8 cellular contexts compared by ENCODE assay signal in the genomic region with DNA sequence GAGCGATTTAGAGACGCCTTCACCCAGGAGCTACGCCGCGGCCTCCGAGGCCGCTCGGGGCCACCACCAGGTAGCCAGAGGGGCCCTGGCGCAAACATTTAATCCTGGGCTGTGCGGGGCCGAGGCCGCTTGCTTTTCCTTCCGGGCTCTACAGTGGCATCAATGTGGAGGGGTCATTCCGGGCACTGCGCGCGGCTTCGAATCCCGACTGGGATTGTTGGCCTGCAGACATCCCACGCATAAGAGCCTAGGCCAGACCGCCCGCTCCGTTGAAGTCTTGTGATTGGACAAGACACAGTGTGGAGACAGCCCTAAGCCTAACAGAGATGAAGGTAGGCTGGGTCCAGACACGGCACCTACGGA. TPM values are rescaled to one million over a fixed set of nuclear protein-coding genes. Genes with fewer than 3 reads are reported as not detected.
DNase-seq lines count a peak whose midpoint lies in the region; ATAC-seq, FAIRE-seq and TF ChIP-seq lines count a peak whose summit lies in the region.

No MANE protein-coding gene starts in this region.

- H3K27ac ChIP-seq in iPS DF 6.9 (ENCODE audit: low read length) (no peak overlapping the region), gastrocnemius medialis (peak overlapping the region; percentile 88 to 93 (median 92))

- no peaks in the 10 kb centered on the region for H3K27me3 Mint-ChIP-seq in activated naive CD4-positive, alpha-beta T cell treated with anti-CD3 and anti-CD28 coated beads, Interleukin-2, amount 50 U/mL, for 24 hours

- peak in 1 of 2 donors; percentile 5 for TF ChIP-seq POLR2A in gastrocnemius medialis (IDR thresholded peaks at IDR 0.05)

- no peak for TF ChIP-seq CTCF in gastrocnemius medialis (IDR thresholded peaks at IDR 0.05 in 4 of 5, conservative IDR thresholded peaks at IDR 0.05 in 1 of 5)

- peaks cover 21% of the 10 kb centered on the region for H3K36me3 Mint-ChIP-seq in activated naive CD4-positive, alpha-beta T cell treated with anti-CD3 and anti-CD28 coated beads, Interleukin-2, amount 50 U/mL, for 24 hours

- H3K4me1 ChIP-seq in iPS DF 6.9 (ENCODE audit: control insufficient read depth, insufficient read depth, low read length) (no peaks in the 10 kb centered on the region; the same call in 1 of the 2 replicates), gastrocnemius medialis (peaks cover 27 to 36% of the 10 kb centered on the region in 2 donors)

- in situ Hi-C loops in gastrocnemius medialis (cut with MboI; ENCODE audit: low sequenced_read_pairs in 4 of 4) = loop anchor here in 1 of 4 donors (10.0 to 25.0 kb wide), 2 partner anchors 208 to 381 kb away; partner anchors contain the start of genes FBXO45, PAK2 and WDR53

- peak; percentile 10 for ATAC-seq in GM19351 (IDR thresholded peaks at IDR 0.05; ENCODE audit: unreplicated experiment)
- peak; percentile 3 to 20 for ATAC-seq in gastrocnemius medialis
- no peak for ATAC-seq in GM18868 (IDR thresholded peaks at IDR 0.05; ENCODE audit: unreplicated experiment)

- intact Hi-C loops in gastrocnemius medialis (cut with DNase I; ENCODE audit: low total_unique reads) = loop anchor here (1.0 to 2.0 kb wide), 4 partner anchors 26 to 374 kb away; partner anchors contain the start of genes FBXO45, PAK2, SENP5 and WDR53

- DNase-seq in AG08396 (ENCODE audit: low spot score) (peak; percentile 38), HTR-8/SVneo (ENCODE audit: insufficient read length, low spot score) (peak; percentile 10), iPS DF 6.9 (ENCODE audit: low read depth, low spot score) (no peak), gastrocnemius medialis (no peak), NCI-H524 treated with DMSO at 0.1 percent for 48 hours (lab: John Stamatoyannopoulos, UW) (no peak)

- H3K9me3 Mint-ChIP-seq in activated naive CD4-positive, alpha-beta T cell treated with anti-CD3 and anti-CD28 coated beads, Interleukin-2, amount 50 U/mL, for 24 hours = no peaks in the 10 kb centered on the region

- peak overlapping the region; percentile 98 for H3K4me3 Mint-ChIP-seq in activated naive CD4-positive, alpha-beta T cell treated with anti-CD3 and anti-CD28 coated beads, Interleukin-2, amount 50 U/mL, for 24 hours

- H3K27me3 ChIP-seq in iPS DF 6.9 (ENCODE audit: control insufficient read depth, insufficient read depth, low read length) = no peaks in the 10 kb centered on the region
- H3K27me3 ChIP-seq in gastrocnemius medialis = no peaks in the 10 kb centered on the region

- peak overlapping the region; percentile 91 for H3K27ac Mint-ChIP-seq in activated naive CD4-positive, alpha-beta T cell treated with anti-CD3 and anti-CD28 coated beads, Interleukin-2, amount 50 U/mL, for 24 hours

- peaks cover 48% of the 10 kb centered on the region for H3K4me1 Mint-ChIP-seq in activated naive CD4-positive, alpha-beta T cell treated with anti-CD3 and anti-CD28 coated beads, Interleukin-2, amount 50 U/mL, for 24 hours

- H3K9me3 ChIP-seq in iPS DF 6.9 (ENCODE audit: control insufficient read depth, insufficient read depth, low read length) (no peaks in the 10 kb centered on the region), gastrocnemius medialis (no peaks in the 10 kb centered on the region)

- H3K36me3 ChIP-seq in iPS DF 6.9 (ENCODE audit: control insufficient read depth, insufficient read depth, low read length) (no peaks in the 10 kb centered on the region), gastrocnemius medialis (peaks cover 0 to 15% of the 10 kb centered on the region in 2 donors)

- FAIRE-seq in HTR-8/SVneo (lab: Jason Lieb, UNC) = no peak

- no CpG with 5 or more reads among the region's 25 CpGs for WGBS in iPS DF 6.9 (ENCODE audit: insufficient coverage, insufficient read length)

- H3K4me3 ChIP-seq in iPS DF 6.9 (ENCODE audit: low read length) (peak overlapping the region; percentile 94), gastrocnemius medialis (peak overlapping the region; percentile 93 to 99 (median 98))

RNA-seq across cellular contexts. Expression of gene NCBP2, which starts 0.6 kb away (rescaled TPM):
- total RNA-seq in gastrocnemius medialis = 10 to 100 TPM; 23.4 to 29.9 (median 27.5) TPM

RNA-seq across cellular contexts. Expression of gene PIGZ, which starts 25.7 kb away (rescaled TPM):
- total RNA-seq in gastrocnemius medialis = 1 to 10 TPM; 2.3 to 7.5 (median 5.1) TPM

Comparison
In these comparisons a context has a peak if more than half of its experiments do, and no peak if none do; other contexts are left out.
1. DNase-seq: peak in AG08396 (single experiment) and HTR-8/SVneo (single experiment); none in iPS DF 6.9 (single experiment), gastrocnemius medialis (0 of 2) and NCI-H524 treated with DMSO at 0.1 percent for 48 hours (single experiment).